In genomic region chr3:50168388-50168787, GRCh38 we compare ENCODE assay signal across 15 cellular contexts. TPM values are rescaled to one million over a fixed set of nuclear protein-coding genes. Genes with fewer than 3 reads are reported as not detected.
DNase-seq lines count a peak whose midpoint lies in the region; ATAC-seq and TF ChIP-seq lines count a peak whose summit lies in the region.
"Had no signal": no experiment of that assay in that cellular context is flagged by ENCODE, and none has a peak within 500 bp of the region (broad histone marks: within the 10 kb centered on the region; RNA-seq: fewer than 3 reads in every experiment).

No MANE protein-coding gene starts in this region.

- peaks cover 22% of the 10 kb centered on the region for H3F3A ChIP-seq in neural progenitor cell (ENCODE audit: low read depth)

- H3K4me2 ChIP-seq in neural progenitor cell, result peak overlapping the region; percentile 66

- H3K9me3 ChIP-seq in WERI-Rb-1 (ENCODE audit: severe bottlenecking) (no peaks in the 10 kb centered on the region), gastroesophageal sphincter (no peaks in the 10 kb centered on the region), neural progenitor cell (ENCODE audit: low read depth) (no peaks in the 10 kb centered on the region), upper lobe of right lung (no peaks in the 10 kb centered on the region)

- peak overlapping the region; percentile 42 for H3K27ac ChIP-seq in WERI-Rb-1
- H3K27ac ChIP-seq in gastroesophageal sphincter, result peak overlapping the region in 3 of 4 donors; percentile 38 to 87 (median 83)
- peak overlapping the region; percentile 57 for H3K27ac ChIP-seq in neural progenitor cell
- H3K27ac ChIP-seq in upper lobe of right lung, result peak overlapping the region; percentile 76
- H3K27ac ChIP-seq: GM23248 had no signal

- H3K27me3 ChIP-seq in WERI-Rb-1 (ENCODE audit: insufficient read depth, low read depth, severe bottlenecking) (no peaks in the 10 kb centered on the region), gastroesophageal sphincter (no peaks in the 10 kb centered on the region), neural progenitor cell (no peaks in the 10 kb centered on the region), upper lobe of right lung (no peaks in the 10 kb centered on the region)

- peaks cover 97% of the 10 kb centered on the region for H3K36me3 ChIP-seq in WERI-Rb-1
- peaks cover 0 to 1% of the 10 kb centered on the region in 2 donors for H3K36me3 ChIP-seq in gastroesophageal sphincter
- H3K36me3 ChIP-seq in neural progenitor cell, result no peaks in the 10 kb centered on the region
- no peaks in the 10 kb centered on the region for H3K36me3 ChIP-seq in upper lobe of right lung

- peak; percentile 5 for ATAC-seq in gastroesophageal sphincter
- ATAC-seq in upper lobe of right lung, result no peak
- ATAC-seq in GM21737 (IDR thresholded peaks at IDR 0.05; ENCODE audit: unreplicated experiment), result no peak
- ATAC-seq: T-helper 17 cell had no signal

- no peak for TF ChIP-seq EP300 in gastroesophageal sphincter (IDR thresholded peaks at IDR 0.05)

- no CpG with 5 or more reads among the region's 9 CpGs for WGBS in gastroesophageal sphincter (ENCODE audit: low coverage in 1 of 2), 2 donors

- H3K36me3 Mint-ChIP-seq in neural progenitor cell, result no peaks in the 10 kb centered on the region
- H3K36me3 Mint-ChIP-seq: CD14-positive monocyte had no signal

- H3K9ac ChIP-seq in neural progenitor cell, result no peak overlapping the region
- H3K9ac ChIP-seq: GM23248 had no signal

- intact Hi-C loops in upper lobe of right lung (cut with DNase I), result no loop called here

- peaks cover 8% of the 10 kb centered on the region for H3K27me3 Mint-ChIP-seq in neural progenitor cell (ENCODE audit: insufficient read depth, low read depth)

- no peak for TF ChIP-seq POLR2A in gastroesophageal sphincter (IDR thresholded peaks at IDR 0.05)

- peaks cover 93% of the 10 kb centered on the region for H4K20me1 ChIP-seq in neural progenitor cell (ENCODE audit: low read depth)

- no peaks in the 10 kb centered on the region for H3K9me3 Mint-ChIP-seq in neural progenitor cell
- H3K9me3 Mint-ChIP-seq: CD14-positive monocyte had no signal

- H2AFZ ChIP-seq in neural progenitor cell (replicated peaks), result no peak overlapping the region
- H2AFZ ChIP-seq: GM23248 had no signal

- H3K4me3 ChIP-seq in WERI-Rb-1 (ENCODE audit: low read depth, low read length) (no peak overlapping the region), gastroesophageal sphincter (no peak overlapping the region), neural progenitor cell (peak overlapping the region; percentile 6), upper lobe of right lung (no peak overlapping the region)
- H3K4me3 ChIP-seq: GM23248 had no signal

- peak overlapping the region; percentile 95 for H3K27ac Mint-ChIP-seq in neural progenitor cell
- H3K27ac Mint-ChIP-seq: T-helper 17 cell had no signal

- H3K4me3 Mint-ChIP-seq in neural progenitor cell, result peak overlapping the region; percentile 67
- H3K4me3 Mint-ChIP-seq: CD14-positive monocyte, T-helper 17 cell had no signal

- H3K4me1 ChIP-seq in gastroesophageal sphincter, result peaks cover 9 to 77% (median 41%) of the 10 kb centered on the region in 3 donors
- peaks cover 64% of the 10 kb centered on the region for H3K4me1 ChIP-seq in neural progenitor cell
- H3K4me1 ChIP-seq in upper lobe of right lung, result peaks cover 77% of the 10 kb centered on the region

- H3K4me1 Mint-ChIP-seq in neural progenitor cell, result peaks cover 64% of the 10 kb centered on the region
- H3K4me1 Mint-ChIP-seq: T-helper 17 cell had no signal

- peaks cover 12% of the 10 kb centered on the region for H3K79me2 ChIP-seq in neural progenitor cell (ENCODE audit: low read depth)

- DNase-seq in WERI-Rb-1, result no peak
- DNase-seq in neural progenitor cell (ENCODE audit: low spot score), result peak; percentile 72
- DNase-seq in upper lobe of right lung, result no peak
- DNase-seq in stimulated activated CD4-positive, alpha-beta T cell treated with anti-CD3 and anti-CD28 coated beads, Interleukin-4, amount 100 ng/mL, for 4 hours, result no peak
- DNase-seq in HuH-7.5 (ENCODE audit: low spot score), result no peak
- DNase-seq: activated CD4-positive, alpha-beta T cell treated with anti-CD3 and anti-CD28 coated beads for 1 hour; activated CD8-positive, alpha-beta memory T cell treated with anti-CD3 and anti-CD28 coated beads, Interleukin-2, amount 50 U/mL, for 4 hours; activated naive CD4-positive, alpha-beta T cell treated with anti-CD3 and anti-CD28 coated beads, Interleukin-2, amount 50 U/mL, for 16 hours; GM23248; NCI-H2029 treated with DMSO at 0.1 percent for 48 hours; T-helper 17 cell had no signal

- no peak for TF ChIP-seq CTCF in WERI-Rb-1 (IDR thresholded peaks at IDR 0.05; ENCODE audit: low read depth, low read length)
- no peak for TF ChIP-seq CTCF in gastroesophageal sphincter (IDR thresholded peaks at IDR 0.05)
- no peak for TF ChIP-seq CTCF in neural progenitor cell (IDR thresholded peaks at IDR 0.05)
- no peak for TF ChIP-seq CTCF in upper lobe of right lung (IDR thresholded peaks at IDR 0.05)

RNA-seq across cellular contexts. Expression of gene SEMA3F, which starts 13.3 kb away (rescaled TPM):
- total RNA-seq in gastroesophageal sphincter, result 10 to 100 TPM in 3 of 4 donors, 1 to 10 TPM in 1; 6.7 to 33.5 (median 16.3) TPM
- total RNA-seq in neural progenitor cell (ENCODE audit: low replicate concordance), result 14.5 and 42.5 TPM in 2 replicates
- 65.6 TPM for total RNA-seq in upper lobe of right lung

RNA-seq across cellular contexts. Expression of gene GNAT1, which starts 23.0 kb away (rescaled TPM):
- total RNA-seq in gastroesophageal sphincter (not detected), neural progenitor cell (ENCODE audit: low replicate concordance) (0.03 TPM in 1 of 2 replicates, not detected in the other), upper lobe of right lung (not detected)
- total RNA-seq: bronchial epithelial cell, GM23248 had no signal

RNA-seq across cellular contexts. Expression of gene SLC38A3, which starts 36.7 kb away (rescaled TPM):
- total RNA-seq in gastroesophageal sphincter, result under 1 TPM in 2 of 4 donors, not detected in 2; 0.35 TPM
- total RNA-seq in neural progenitor cell (ENCODE audit: low replicate concordance), result 0.17 and 0.77 TPM in 2 replicates
- not detected for total RNA-seq in upper lobe of right lung
- total RNA-seq: bronchial epithelial cell, GM23248 had no signal
